20 cellular contexts compared by ENCODE assay signal in genomic region chrX:148271263-148271662, GRCh38.
"Had no signal": no experiment of that assay in that cellular context is flagged by ENCODE, and none has a peak within 500 bp of the region (broad histone marks: within the 10 kb centered on the region; RNA-seq: fewer than 3 reads in every experiment).

No MANE protein-coding gene starts in this region.

- H3K27me3 Mint-ChIP-seq: activated naive CD4-positive, alpha-beta T cell treated with anti-CD3 and anti-CD28 coated beads, Interleukin-2, amount 50 U/mL, for 24 hours; naive thymus-derived CD8-positive, alpha-beta T cell had no signal

- H3K9me3 Mint-ChIP-seq: activated naive CD4-positive, alpha-beta T cell treated with anti-CD3 and anti-CD28 coated beads, Interleukin-2, amount 50 U/mL, for 24 hours; naive thymus-derived CD8-positive, alpha-beta T cell had no signal

- ATAC-seq: gastroesophageal sphincter, heart right ventricle, psoas muscle, right cardiac atrium had no signal

- H3K4me1 ChIP-seq: esophagus muscularis mucosa, gastroesophageal sphincter, heart right ventricle, psoas muscle, tibial nerve, uterus had no signal

- H3K36me3 Mint-ChIP-seq: activated naive CD4-positive, alpha-beta T cell treated with anti-CD3 and anti-CD28 coated beads, Interleukin-2, amount 50 U/mL, for 24 hours; naive thymus-derived CD8-positive, alpha-beta T cell had no signal

- H3K4me3 Mint-ChIP-seq: activated naive CD4-positive, alpha-beta T cell treated with anti-CD3 and anti-CD28 coated beads, Interleukin-2, amount 50 U/mL, for 24 hours had no signal

- H3K4me3 ChIP-seq: esophagus muscularis mucosa, gastroesophageal sphincter, heart right ventricle, ovary, psoas muscle, tibial nerve, uterus had no signal

- DNase-seq: activated CD4-positive, alpha-beta T cell treated with anti-CD3 and anti-CD28 coated beads, Interleukin-2, amount 50 U/mL, for 4 hours; activated gamma-delta T cell; cerebellar nuclear complex; cortex of kidney; effector CD4-positive, alpha-beta T cell; heart right ventricle; mesenchymal stem cell; ovary; psoas muscle; right cardiac atrium; stimulated activated CD4-positive, alpha-beta T cell treated with anti-CD3 and anti-CD28 coated beads, Interleukin-2, amount 100 ng/mL, for 24 hours; stimulated activated naive CD4-positive, alpha-beta T cell treated with Interleukin-2 at 50 U/mL for 16 hours; T1000; uterus had no signal

- H3K27me3 ChIP-seq: esophagus muscularis mucosa, gastroesophageal sphincter, heart right ventricle, ovary, tibial nerve, uterus had no signal

- H3K27ac ChIP-seq: esophagus muscularis mucosa, gastroesophageal sphincter, heart right ventricle, ovary, psoas muscle, tibial nerve, uterus, VCaP had no signal

- H3K27ac Mint-ChIP-seq: activated naive CD4-positive, alpha-beta T cell treated with anti-CD3 and anti-CD28 coated beads, Interleukin-2, amount 50 U/mL, for 24 hours had no signal
